ENCODE assay signal across 8 cellular contexts in genomic region chr15:77633134-77633912, GRCh38. TPM values are rescaled to one million over a fixed set of nuclear protein-coding genes. Genes with fewer than 3 reads are reported as not detected.
DNase-seq lines count a peak whose midpoint lies in the region; ATAC-seq, FAIRE-seq and TF ChIP-seq lines count a peak whose summit lies in the region.

No MANE protein-coding gene starts in this region.

- H3K36me3 ChIP-seq in H1 (ENCODE audit: control insufficient read depth in 2 of 4, insufficient read depth in 4 of 4, low read length in 3 of 4) (no peaks in the 10 kb centered on the region; a peak in 1 of 8 replicates), mesendoderm (ENCODE audit: control insufficient read depth, insufficient read depth, low read length) (no peaks in the 10 kb centered on the region)

- H4K5ac ChIP-seq in H1 (ENCODE audit: insufficient read length, low read depth, low read length), result peak overlapping the region; percentile 97
- H4K5ac ChIP-seq in mesendoderm (ENCODE audit: low read length), result no peak overlapping the region

- H4K20me1 ChIP-seq in H1 (replicated peaks in 1 of 2; ENCODE audit: control insufficient read depth in 1 of 2, insufficient read depth in 2 of 2, low read length in 2 of 2), result peaks cover 3% of the 10 kb centered on the region in 2 experiments

- H3K56ac ChIP-seq in H1 (replicated peaks; ENCODE audit: insufficient read length, low read depth, low read length) (peak overlapping the region; percentile 82), mesendoderm (ENCODE audit: low read length) (peak overlapping the region; percentile 86)

- POLR2A ChIA-PET in H1 (lab: Charles Lee; ENCODE audit: partially characterized antibody), result interaction anchor here (0.7 to 10.0 kb wide), 21 partner anchors 10 to 1171 kb away, joined by 3 to 142 read pairs (median 4); no protein-coding TSS in a partner anchor

- H3K18ac ChIP-seq in H1 (ENCODE audit: extremely low read depth, low read length) (peak overlapping the region; percentile 100), mesendoderm (ENCODE audit: low read length) (no peak overlapping the region)

- H3K4me1 ChIP-seq in H1 (replicated peaks in 1 of 4; ENCODE audit: control insufficient read depth in 3 of 4, insufficient read depth in 4 of 4, low read length in 3 of 4), result peaks cover 22 to 48% (median 33%) of the 10 kb centered on the region in 4 experiments
- peaks cover 8% of the 10 kb centered on the region for H3K4me1 ChIP-seq in mesendoderm (ENCODE audit: control insufficient read depth, low read depth, low read length)

- no peak overlapping the region for H2AFZ ChIP-seq in H1 (ENCODE audit: low read length)

- H2BK20ac ChIP-seq in H1 (ENCODE audit: low read length), result peak overlapping the region; percentile 99; the same call in 1 of the 2 replicates

- H2AK5ac ChIP-seq in H1 (ENCODE audit: low read depth, low read length), result no peak overlapping the region
- H2AK5ac ChIP-seq in mesendoderm (ENCODE audit: low read length), result no peak overlapping the region

- CTCF ChIA-PET in H1 (lab: Charles Lee; ENCODE audit: partially characterized antibody), result interaction anchor here (0.6 to 18.0 kb wide), 57 partner anchors 12 to 635 kb away, joined by 3 to 361 read pairs (median 4); no protein-coding TSS in a partner anchor

- peak overlapping the region; percentile 99 for H4K91ac ChIP-seq in H1 (replicated peaks; ENCODE audit: insufficient read length, low read length)

- H3K27me3 ChIP-seq in H1 (replicated peaks in 1 of 4; ENCODE audit: control insufficient read depth in 3 of 4, extremely low read depth in 1 of 4, insufficient read depth in 3 of 4, low read length in 3 of 4) (no peaks in the 10 kb centered on the region; a peak in 1 of 7 replicates), mesendoderm (ENCODE audit: insufficient read depth, low read length, poor library complexity) (peaks cover 6% of the 10 kb centered on the region)

- peaks cover 12 to 36% of the 10 kb centered on the region in 2 experiments for H3K79me2 ChIP-seq in H1 (ENCODE audit: control insufficient read depth in 1 of 2, insufficient read depth in 2 of 2, low read length in 2 of 2)
- H3K79me2 ChIP-seq in mesendoderm (ENCODE audit: control insufficient read depth, insufficient read depth, low read length), result no peaks in the 10 kb centered on the region

- H3K14ac ChIP-seq in H1 (ENCODE audit: insufficient read length), result no peak overlapping the region

- no peak for FAIRE-seq in H1 (lab: Jason Lieb, UNC)

- no peak for TF ChIP-seq EP300 in H1 (IDR thresholded peaks at IDR 0.05; ENCODE audit: borderline replicate concordance in 1 of 2, low read depth in 2 of 2, low read length in 2 of 2)

- H3K9ac ChIP-seq in H1 (replicated peaks in 1 of 4; ENCODE audit: extremely low read depth in 1 of 4, low read depth in 3 of 4, low read length in 3 of 4), result peak overlapping the region in 2 of 4 experiments; percentile 51 to 66; a peak in 5 of 7 replicates
- H3K9ac ChIP-seq in mesendoderm (ENCODE audit: low read length), result peak overlapping the region; percentile 70

- H3K79me1 ChIP-seq in H1 (ENCODE audit: low read depth, low read length), result peaks cover 5% of the 10 kb centered on the region; the same call in 1 of the 2 replicates
- H3K79me1 ChIP-seq in mesendoderm (ENCODE audit: low read length), result no peaks in the 10 kb centered on the region

- peak overlapping the region; percentile 58 to 68 (median 67) for H3K4me3 ChIP-seq in H1 (ENCODE audit: extremely low read depth in 1 of 4, insufficient read depth in 2 of 4, low read depth in 3 of 4, low read length in 4 of 4)
- peak overlapping the region; percentile 41 for H3K4me3 ChIP-seq in mesendoderm (ENCODE audit: low read length)

- H3K23ac ChIP-seq in H1 (ENCODE audit: insufficient read length) (no peak overlapping the region), mesendoderm (ENCODE audit: low read length) (no peak overlapping the region)

- H3K23me2 ChIP-seq in H1 (ENCODE audit: low read depth, low read length), result peaks cover 16% of the 10 kb centered on the region

- peak overlapping the region; percentile 97; the same call in 1 of the 2 replicates for H2BK12ac ChIP-seq in H1 (ENCODE audit: low read depth, low read length)

- peak overlapping the region; percentile 95 for H4K8ac ChIP-seq in H1 (ENCODE audit: extremely low read depth, insufficient read depth, low read length)
- no peak overlapping the region for H4K8ac ChIP-seq in mesendoderm (ENCODE audit: low read depth, low read length)

- peak overlapping the region; percentile 99; the same call in 1 of the 2 replicates for H2BK5ac ChIP-seq in H1 (ENCODE audit: low read depth, low read length)
- no peak overlapping the region for H2BK5ac ChIP-seq in mesendoderm (ENCODE audit: low read length)

- peak; percentile 83 to 89 for TF ChIP-seq RAD21 in H1 (IDR thresholded peaks at IDR 0.05 in 1 of 2, conservative IDR thresholded peaks at IDR 0.05 in 1 of 2; ENCODE audit: low read depth in 2 of 2, low read length in 2 of 2)

- peak overlapping the region; percentile 84 for H3K27ac ChIP-seq in H1 (ENCODE audit: low read depth, low read length)
- no peak overlapping the region for H3K27ac ChIP-seq in mesendoderm (ENCODE audit: low read depth, low read length)

- ATAC-seq in HG03139 (IDR thresholded peaks at IDR 0.05; ENCODE audit: unreplicated experiment), result peak; percentile 84

- H3K4ac ChIP-seq in H1 (replicated peaks; ENCODE audit: insufficient read length, low read depth, low read length) (peak overlapping the region; percentile 95), mesendoderm (ENCODE audit: low read depth, low read length) (no peak overlapping the region)

- WGBS in H1 (ENCODE audit: extremely low coverage in 1 of 2, insufficient coverage in 1 of 2, insufficient read length in 1 of 2, insufficient replicate concordance in 2 of 2, low coverage in 1 of 2, low lambda C conversion rate in 2 of 2, missing lambda C conversion rate in 1 of 2), 2 experiments, result 1% methylated on average over 49 of the region's 55 CpGs; no CpG with 5 or more reads in 1 of the 2 experiments
- WGBS in mesendoderm (ENCODE audit: extremely low coverage, insufficient coverage, low lambda C conversion rate), result no CpG with 5 or more reads among the region's 55 CpGs

- TF ChIP-seq CTCF in H1 (IDR thresholded peaks at IDR 0.05; ENCODE audit: control extremely low read depth in 1 of 3, insufficient read depth in 1 of 3, low read depth in 1 of 3, low read length in 3 of 3), result peak in 2 of 3 experiments; percentile 100; a peak in 3 of 4 replicates

- no peaks in the 10 kb centered on the region for H3K9me3 ChIP-seq in H1 (ENCODE audit: insufficient read depth in 2 of 2, low read depth in 1 of 2, low read length in 1 of 2)

- peak; percentile 73 for DNase-seq in NK-92 treated with Interleukin-12 subunit alpha and Interleukin-12 subunit beta, amount 100 ng/mL, for 24 hours (lab: John Stamatoyannopoulos, UW)
- DNase-seq in NK-92 (lab: John Stamatoyannopoulos, UW; ENCODE audit: unreplicated experiment) (no peak), NCI-H748 (lab: John Stamatoyannopoulos, UW; ENCODE audit: unreplicated experiment) (peak; percentile 78), H1 (ENCODE audit: low read depth in 1 of 2, low spot score in 2 of 2) (peak; percentile 87 to 99), mesendoderm (peak; percentile 93)
- peak; percentile 12 to 14 for DNase-seq in activated CD8-positive, alpha-beta memory T cell treated with anti-CD3 and anti-CD28 coated beads for 4 hours (ENCODE audit: low read depth in 2 of 2)
- peak; percentile 16 for DNase-seq in stimulated activated CD8-positive, alpha-beta memory T cell treated with anti-CD3 and anti-CD28 coated beads, Interleukin-12 subunit alpha, Interleukin-12 subunit beta, amount 100 ng/mL, for 24 hours (ENCODE audit: extremely low read depth)

- TF ChIP-seq POLR2A in H1 (IDR thresholded peaks at IDR 0.05; ENCODE audit: control extremely low read depth in 1 of 2, low read depth in 2 of 2, low read length in 2 of 2), result peak in 1 of 2 experiments; percentile 68; a peak in 2 of 3 replicates

- H2BK120ac ChIP-seq in H1 (replicated peaks; ENCODE audit: low read depth, low read length) (peak overlapping the region; percentile 98), mesendoderm (ENCODE audit: low read depth, low read length) (no peak overlapping the region)

- H2BK15ac ChIP-seq in H1 (ENCODE audit: low read length) (peak overlapping the region; percentile 100; the same call in 1 of the 2 replicates), mesendoderm (replicated peaks; ENCODE audit: low read depth) (no peak overlapping the region)

- peak overlapping the region; percentile 73 to 100 for H3K4me2 ChIP-seq in H1 (ENCODE audit: insufficient read depth in 1 of 2, low read depth in 2 of 2, low read length in 2 of 2)
- H3K4me2 ChIP-seq in mesendoderm (ENCODE audit: low read length), result peak overlapping the region; percentile 98

TF ChIP-seq in H1, 55 proteins besides CTCF, POLR2A, EP300 and RAD21 (continues in another document):
- TF ChIP-seq USF2 (IDR thresholded peaks at IDR 0.05; ENCODE audit: low read length) (no peak), TAF7 (optimal IDR thresholded peaks at IDR 0.05; ENCODE audit: borderline replicate concordance, low read depth, low read length) (peak; percentile 90), RNF2 (IDR thresholded peaks at IDR 0.05; ENCODE audit: borderline replicate concordance, low read depth, low read length, missing control alignments, poor library complexity, severe bottlenecking) (no peak), YY1 (IDR thresholded peaks at IDR 0.05; ENCODE audit: low read depth, low read length) (peak; percentile 61; the same call in 1 of the 2 replicates), CTBP2 (IDR thresholded peaks at IDR 0.05; ENCODE audit: borderline replicate concordance, insufficient read depth, insufficient read length, low read length) (peak; percentile 95), POLR2AphosphoS5 (IDR thresholded peaks at IDR 0.05; ENCODE audit: low read depth, low read length) (peak; percentile 40; the same call in 1 of the 2 replicates)

RNA-seq across cellular contexts. Expression of gene LINGO1, which starts 0.6 kb away (rescaled TPM):
- 56.4 and 57.1 TPM in 2 replicates for total RNA-seq in H1 (2021; fragmentation: NEBNext Ultra II Directional; extraction: Animal tissue kit (Norgen Biotek cat#: 25700))
- 114 and 166 TPM in 2 replicates for polyA plus RNA-seq in H1 (2011; rRNA removed)
- 51.3 TPM for polyA plus RNA-seq in H1 (2011; cell fraction: cytosol; rRNA removed)
- 94.7 TPM for polyA plus RNA-seq in H1 (2011; cell fraction: nucleus; rRNA removed)
- polyA plus RNA-seq in H1 (2012, experiment 1 of 2), result 31.6 to 91.8 TPM (median 75.5 TPM) in 4 replicates
- polyA plus RNA-seq in H1 (2012, experiment 2 of 2), result 55.3 TPM
- 73.3 TPM for polyA plus RNA-seq in H1 (2013, experiment 1 of 2)
- polyA plus RNA-seq in H1 (2013, experiment 2 of 2), result 75.1 TPM
- 33.5 and 61.7 TPM in 2 replicates for polyA minus RNA-seq in H1 (2011; rRNA and poly(A)+ RNA removed)
- polyA minus RNA-seq in H1 (2011; cell fraction: cytosol; rRNA and poly(A)+ RNA removed), result 36.0 TPM
- 39.2 TPM for polyA minus RNA-seq in H1 (2011; cell fraction: nucleus; rRNA and poly(A)+ RNA removed)
- polyA plus RNA-seq in mesendoderm (2013, experiment 1 of 2), result 5.0 TPM
- 4.7 TPM for polyA plus RNA-seq in mesendoderm (2013, experiment 2 of 2)
